In genomic region chr10:79180619-79181221, GRCh38 we compare ENCODE assay signal across 16 cellular contexts.
DNase-seq lines count a peak whose midpoint lies in the region; ATAC-seq, FAIRE-seq and TF ChIP-seq lines count a peak whose summit lies in the region.
"Had no signal": no experiment of that assay in that cellular context is flagged by ENCODE, and none has a peak within 500 bp of the region (broad histone marks: within the 10 kb centered on the region; RNA-seq: fewer than 3 reads in every experiment).

No MANE protein-coding gene starts in this region.

- no peak overlapping the region for H2BK120ac ChIP-seq in H1 (replicated peaks; ENCODE audit: low read depth, low read length)

- WGBS in H1 (ENCODE audit: extremely low coverage in 1 of 2, insufficient coverage in 1 of 2, insufficient read length in 1 of 2, insufficient replicate concordance in 2 of 2, low coverage in 1 of 2, low lambda C conversion rate in 2 of 2, missing lambda C conversion rate in 1 of 2), 2 experiments, result 89% methylated on average over 10 of the region's 10 CpGs; no CpG with 5 or more reads in 1 of the 2 experiments

- no peaks in the 10 kb centered on the region for H3K36me3 ChIP-seq in left ventricle myocardium inferior
- peaks cover 0 to 2% (median 0%) of the 10 kb centered on the region in 4 experiments; a peak in 3 of 8 replicates for H3K36me3 ChIP-seq in H1 (ENCODE audit: control insufficient read depth in 2 of 4, insufficient read depth in 4 of 4, low read length in 3 of 4)
- no peaks in the 10 kb centered on the region for H3K36me3 ChIP-seq in neural progenitor cell

- H3K27ac ChIP-seq in left ventricle myocardium inferior (replicated peaks), result peak overlapping the region; percentile 86
- H3K27ac ChIP-seq in H1 (ENCODE audit: low read depth, low read length), result no peak overlapping the region
- no peak overlapping the region for H3K27ac ChIP-seq in neural progenitor cell

- no peak overlapping the region for H3K4me3 Mint-ChIP-seq in neural progenitor cell
- no peak overlapping the region for H3K4me3 Mint-ChIP-seq in T-helper 2 cell treated with Interferon-gamma antibody and Interleukin-4, amounts not matched to agents 5 μg/mL and 100 μg/mL, for 36 hours
- H3K4me3 Mint-ChIP-seq: activated CD8-positive, alpha-beta T cell treated with anti-CD3 and anti-CD28 coated beads for 36 hours; H9 had no signal

- H3K18ac ChIP-seq in H1 (ENCODE audit: extremely low read depth, low read length), result 0 out of 2 replicates have a peak overlapping the region, but pooled peaks have one; percentile 7

- no peak overlapping the region for H2AFZ ChIP-seq in H1 (ENCODE audit: low read length)
- no peak overlapping the region for H2AFZ ChIP-seq in neural progenitor cell (replicated peaks)

- peaks cover 11% of the 10 kb centered on the region for H3K36me3 Mint-ChIP-seq in neural progenitor cell
- H3K36me3 Mint-ChIP-seq in T-helper 2 cell treated with Interferon-gamma antibody and Interleukin-4, amounts not matched to agents 5 μg/mL and 100 μg/mL, for 36 hours (ENCODE audit: low read depth), result no peaks in the 10 kb centered on the region

- no peak for TF ChIP-seq CTCF in left ventricle myocardium inferior (IDR thresholded peaks at IDR 0.05; ENCODE audit: borderline replicate concordance)
- TF ChIP-seq CTCF in H1 (IDR thresholded peaks at IDR 0.05; ENCODE audit: control extremely low read depth in 1 of 3, insufficient read depth in 1 of 3, low read depth in 1 of 3, low read length in 3 of 3), result no peak
- no peak for TF ChIP-seq CTCF in neural progenitor cell (IDR thresholded peaks at IDR 0.05)

- H3K14ac ChIP-seq in H1 (ENCODE audit: insufficient read length), result no peak overlapping the region

- H3K9me3 Mint-ChIP-seq in neural progenitor cell, result no peaks in the 10 kb centered on the region
- no peaks in the 10 kb centered on the region for H3K9me3 Mint-ChIP-seq in T-helper 2 cell treated with Interferon-gamma antibody and Interleukin-4, amounts not matched to agents 5 μg/mL and 100 μg/mL, for 36 hours
- H3K9me3 Mint-ChIP-seq: activated CD8-positive, alpha-beta T cell treated with anti-CD3 and anti-CD28 coated beads for 36 hours; H9 had no signal

- H3F3A ChIP-seq in neural progenitor cell (ENCODE audit: low read depth), result peaks cover 6% of the 10 kb centered on the region

- DNase-seq in left ventricle myocardium inferior (no peak), Right ventricle myocardium superior (no peak), H1 (ENCODE audit: low read depth in 1 of 2, low spot score in 2 of 2) (no peak), neural progenitor cell (ENCODE audit: low spot score) (no peak), DMS53 treated with DMSO at 0.1 percent for 48 hours (lab: John Stamatoyannopoulos, UW; ENCODE audit: unreplicated experiment) (no peak)
- no peak for DNase-seq in T-helper 2 cell treated with Interferon-gamma antibody and Interleukin-4, amounts not matched to agents 5 μg/mL and 100 μg/mL, for 36 hours (ENCODE audit: low spot score)
- DNase-seq in stimulated activated CD4-positive, alpha-beta T cell treated with anti-CD3 and anti-CD28 coated beads, Interleukin-2, amount 100 ng/mL, for 48 hours, result no peak
- DNase-seq: activated CD8-positive, alpha-beta T cell treated with anti-CD3 and anti-CD28 coated beads for 36 hours; aorta; DMS 273 treated with DMSO at 0.1 percent for 48 hours; dorsolateral prefrontal cortex; H9; midbrain; stimulated activated CD4-positive, alpha-beta T cell treated with anti-CD3 and anti-CD28 coated beads, Interleukin-4, amount 100 ng/mL, for 24 hours; stimulated activated naive CD4-positive, alpha-beta T cell had no signal

- no peak overlapping the region for H2BK20ac ChIP-seq in H1 (ENCODE audit: low read length)

- H3K27ac Mint-ChIP-seq in neural progenitor cell, result peak overlapping the region; percentile 17
- no peak overlapping the region for H3K27ac Mint-ChIP-seq in T-helper 2 cell treated with Interferon-gamma antibody and Interleukin-4, amounts not matched to agents 5 μg/mL and 100 μg/mL, for 36 hours
- H3K27ac Mint-ChIP-seq: activated CD8-positive, alpha-beta T cell treated with anti-CD3 and anti-CD28 coated beads for 36 hours had no signal

- TF ChIP-seq EP300 in H1 (IDR thresholded peaks at IDR 0.05; ENCODE audit: borderline replicate concordance in 1 of 2, low read depth in 2 of 2, low read length in 2 of 2), result no peak

- H2AK5ac ChIP-seq in H1 (ENCODE audit: low read depth, low read length), result no peak overlapping the region

- no peaks in the 10 kb centered on the region for H3K9me3 ChIP-seq in left ventricle myocardium inferior (replicated peaks)
- no peaks in the 10 kb centered on the region for H3K9me3 ChIP-seq in H1 (ENCODE audit: insufficient read depth in 2 of 2, low read depth in 1 of 2, low read length in 1 of 2)
- no peaks in the 10 kb centered on the region for H3K9me3 ChIP-seq in neural progenitor cell (ENCODE audit: low read depth)

- intact Hi-C loops in left ventricle myocardium inferior (cut with micrococcal nuclease) (no loop called here), Right ventricle myocardium superior (cut with DNase I) (no loop called here)

- H3K23me2 ChIP-seq in H1 (ENCODE audit: low read depth, low read length), result no peaks in the 10 kb centered on the region; the same call in 1 of the 2 replicates

- H2BK12ac ChIP-seq in H1 (ENCODE audit: low read depth, low read length), result no peak overlapping the region

- no peak overlapping the region for H3K9ac ChIP-seq in H1 (replicated peaks in 1 of 4; ENCODE audit: extremely low read depth in 1 of 4, low read depth in 3 of 4, low read length in 3 of 4)
- H3K9ac ChIP-seq in neural progenitor cell, result no peak overlapping the region

- FAIRE-seq in H1 (lab: Jason Lieb, UNC), result no peak

- H3K4me1 ChIP-seq in left ventricle myocardium inferior (peaks cover 100% of the 10 kb centered on the region), H1 (replicated peaks in 1 of 4; ENCODE audit: control insufficient read depth in 3 of 4, insufficient read depth in 4 of 4, low read length in 3 of 4) (peaks cover 14 to 32% (median 27%) of the 10 kb centered on the region in 4 experiments), neural progenitor cell (peaks cover 64% of the 10 kb centered on the region)

- H3K4me2 ChIP-seq in H1 (ENCODE audit: insufficient read depth in 1 of 2, low read depth in 2 of 2, low read length in 2 of 2) (no peak overlapping the region), neural progenitor cell (no peak overlapping the region)

- H3K4me1 Mint-ChIP-seq in neural progenitor cell, result peaks cover 96% of the 10 kb centered on the region
- H3K4me1 Mint-ChIP-seq in T-helper 2 cell treated with Interferon-gamma antibody and Interleukin-4, amounts not matched to agents 5 μg/mL and 100 μg/mL, for 36 hours (ENCODE audit: low read depth), result no peaks in the 10 kb centered on the region

- no peak overlapping the region for H4K91ac ChIP-seq in H1 (replicated peaks; ENCODE audit: insufficient read length, low read length)

- no peak for TF ChIP-seq RAD21 in H1 (IDR thresholded peaks at IDR 0.05 in 1 of 2, conservative IDR thresholded peaks at IDR 0.05 in 1 of 2; ENCODE audit: low read depth in 2 of 2, low read length in 2 of 2)

- CTCF ChIA-PET in H1 (lab: Charles Lee; ENCODE audit: partially characterized antibody), result interaction anchor here (0.6 to 32.0 kb wide), 4 partner anchors 13 to 290 kb away, joined by 3 to 396 read pairs (median 3); no protein-coding TSS in a partner anchor

- H3K56ac ChIP-seq in H1 (replicated peaks; ENCODE audit: insufficient read length, low read depth, low read length), result no peak overlapping the region

- peaks cover 12 to 15% of the 10 kb centered on the region in 2 experiments for H4K20me1 ChIP-seq in H1 (replicated peaks in 1 of 2; ENCODE audit: control insufficient read depth in 1 of 2, insufficient read depth in 2 of 2, low read length in 2 of 2)
- H4K20me1 ChIP-seq in neural progenitor cell (ENCODE audit: low read depth), result peaks cover 85% of the 10 kb centered on the region

- H4K5ac ChIP-seq in H1 (ENCODE audit: insufficient read length, low read depth, low read length), result no peak overlapping the region

- H2BK5ac ChIP-seq in H1 (ENCODE audit: low read depth, low read length), result no peak overlapping the region

- no peak for ATAC-seq in Right ventricle myocardium superior (ENCODE audit: poor library complexity)
- ATAC-seq in HG03460 (IDR thresholded peaks at IDR 0.05; ENCODE audit: unreplicated experiment), result no peak
- ATAC-seq: activated CD8-positive, alpha-beta T cell treated with anti-CD3 and anti-CD28 coated beads for 36 hours had no signal

- H3K27me3 Mint-ChIP-seq in neural progenitor cell (ENCODE audit: insufficient read depth, low read depth), result peaks cover 10% of the 10 kb centered on the region
- no peaks in the 10 kb centered on the region for H3K27me3 Mint-ChIP-seq in T-helper 2 cell treated with Interferon-gamma antibody and Interleukin-4, amounts not matched to agents 5 μg/mL and 100 μg/mL, for 36 hours (ENCODE audit: low read depth)
- H3K27me3 Mint-ChIP-seq: activated CD8-positive, alpha-beta T cell treated with anti-CD3 and anti-CD28 coated beads for 36 hours had no signal

- H4K8ac ChIP-seq in H1 (ENCODE audit: extremely low read depth, insufficient read depth, low read length), result peak overlapping the region; percentile 18

- H3K4me3 ChIP-seq in left ventricle myocardium inferior (no peak overlapping the region), H1 (ENCODE audit: extremely low read depth in 1 of 4, insufficient read depth in 2 of 4, low read depth in 3 of 4, low read length in 4 of 4) (no peak overlapping the region), neural progenitor cell (no peak overlapping the region)
- H3K4me3 ChIP-seq: dorsolateral prefrontal cortex had no signal

- H3K27me3 ChIP-seq in left ventricle myocardium inferior (ENCODE audit: low read depth), result no peaks in the 10 kb centered on the region
- H3K27me3 ChIP-seq in H1 (replicated peaks in 1 of 4; ENCODE audit: control insufficient read depth in 3 of 4, extremely low read depth in 1 of 4, insufficient read depth in 3 of 4, low read length in 3 of 4), result no peaks in the 10 kb centered on the region; a peak in 1 of 7 replicates
- H3K27me3 ChIP-seq in neural progenitor cell, result no peaks in the 10 kb centered on the region
- H3K27me3 ChIP-seq: dorsolateral prefrontal cortex had no signal

- no peak overlapping the region for H2BK15ac ChIP-seq in H1 (ENCODE audit: low read length)

- POLR2A ChIA-PET in H1 (lab: Charles Lee; ENCODE audit: partially characterized antibody), result interaction anchor here (1.8 kb wide), 1 partner anchor 23 kb away, joined by 3 read pairs; no protein-coding TSS in a partner anchor

- no peak overlapping the region for H3K4ac ChIP-seq in H1 (replicated peaks; ENCODE audit: insufficient read length, low read depth, low read length)

- TF ChIP-seq POLR2A in H1 (IDR thresholded peaks at IDR 0.05; ENCODE audit: control extremely low read depth in 1 of 2, low read depth in 2 of 2, low read length in 2 of 2), result no peak

- peaks cover 2% of the 10 kb centered on the region for H3K79me1 ChIP-seq in H1 (ENCODE audit: low read depth, low read length)

- no peak overlapping the region for H3K23ac ChIP-seq in H1 (ENCODE audit: insufficient read length)

- H3K79me2 ChIP-seq in H1 (ENCODE audit: control insufficient read depth in 1 of 2, insufficient read depth in 2 of 2, low read length in 2 of 2) (no peaks in the 10 kb centered on the region; a peak in 1 of 4 replicates), neural progenitor cell (ENCODE audit: low read depth) (no peaks in the 10 kb centered on the region)

TF ChIP-seq in H1, 55 proteins besides CTCF, POLR2A, EP300 and RAD21 (continues in another document):
- no peak for TF ChIP-seq NANOG (IDR thresholded peaks at IDR 0.05; ENCODE audit: insufficient read depth, low read depth, low read length, poor library complexity, severe bottlenecking)
